Comparison of ENCODE assay signal across 13 cellular contexts in the genomic region with DNA sequence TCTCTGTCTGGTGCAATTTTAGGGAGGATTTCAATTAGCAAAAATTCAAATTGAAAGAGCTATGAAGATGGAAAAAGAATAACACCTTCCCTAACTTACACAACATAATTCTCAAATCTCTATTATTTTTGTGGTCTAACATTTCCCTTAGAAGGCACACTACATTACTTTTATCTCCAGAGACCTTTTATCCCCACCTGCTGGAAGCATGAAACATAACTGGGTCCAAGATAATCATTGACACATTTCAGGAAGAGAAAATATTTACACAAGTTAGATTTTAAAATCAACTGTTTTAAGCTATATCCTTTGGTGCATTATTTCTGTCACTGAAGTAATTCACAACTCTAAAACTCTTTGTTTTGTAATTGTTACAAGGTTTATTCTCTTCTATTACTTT.
DNase-seq lines count a peak whose midpoint lies in the region; ATAC-seq and TF ChIP-seq lines count a peak whose summit lies in the region.
"Had no signal": no experiment of that assay in that cellular context is flagged by ENCODE, and none has a peak within 500 bp of the region (broad histone marks: within the 10 kb centered on the region; RNA-seq: fewer than 3 reads in every experiment).

No MANE protein-coding gene starts in this region.

- H3K9me3 ChIP-seq in transverse colon, result no peaks in the 10 kb centered on the region

- no peaks in the 10 kb centered on the region for H3K36me3 ChIP-seq in transverse colon

- DNase-seq in NCI-H82 (lab: John Stamatoyannopoulos, UW) (peak; percentile 12), NCI-H82 treated with DMSO at 0.1 percent for 48 hours (lab: John Stamatoyannopoulos, UW; ENCODE audit: unreplicated experiment) (no peak), RPMI7951 (ENCODE audit: low read depth) (peak; percentile 28), fibroblast of pulmonary artery (ENCODE audit: low read depth) (peak; percentile 53), transverse colon (no peak), DMS153 (lab: John Stamatoyannopoulos, UW) (no peak)
- no peak for DNase-seq in NK-92 treated with Interleukin-12 subunit alpha and Interleukin-12 subunit beta, amount 100 ng/mL, for 24 hours (lab: John Stamatoyannopoulos, UW)
- DNase-seq: activated CD4-positive, alpha-beta T cell treated with anti-CD3 and anti-CD28 coated beads, Interleukin-2, amount 10 ng/mL, durations not matched to agents 24 days and 14 days; CD4-positive, alpha-beta memory T cell; central memory CD4-positive, alpha-beta T cell; stimulated activated CD4-positive, alpha-beta T cell treated with anti-CD3 and anti-CD28 coated beads, Interleukin-1b, Interleukin-23, amount 100 ng/mL, for 48 hours had no signal

- TF ChIP-seq CTCF in fibroblast of pulmonary artery (IDR thresholded peaks at IDR 0.05; ENCODE audit: low read length, missing control alignments) (peak; percentile 56), transverse colon (IDR thresholded peaks at IDR 0.05) (peak in 4 of 5 experiments; percentile 23 to 30 (median 26))

- intact Hi-C loops in transverse colon (cut with DNase I; ENCODE audit: low total_unique reads), result no loop called here

- no peaks in the 10 kb centered on the region for H3K27me3 ChIP-seq in transverse colon

- H3K4me3 ChIP-seq in fibroblast of pulmonary artery (replicated peaks; ENCODE audit: low read depth, low read length) (no peak overlapping the region), transverse colon (no peak overlapping the region)
- H3K4me3 ChIP-seq: lung had no signal

- no peak overlapping the region for H3K27ac ChIP-seq in transverse colon

- TF ChIP-seq POLR2A in transverse colon (IDR thresholded peaks at IDR 0.05), result no peak

- in situ Hi-C loops in transverse colon (cut with MboI; ENCODE audit: low pct_ligation_motif_present in 1 of 4, low pct_unique_long_range_greater_than_20kb in 1 of 4, low sequenced_read_pairs in 3 of 4), result no loop called here

- no peak for ATAC-seq in HG03378 (IDR thresholded peaks at IDR 0.05; ENCODE audit: unreplicated experiment)

- peaks cover 0 to 14% (median 2%) of the 10 kb centered on the region in 4 donors for H3K4me1 ChIP-seq in transverse colon

- no peak for TF ChIP-seq EP300 in transverse colon (IDR thresholded peaks at IDR 0.05; ENCODE audit: low read depth)

Comparison
In these comparisons a context has a peak if more than half of its experiments do, and no peak if none do; other contexts are left out.
1. DNase-seq: peak in NCI-H82 (single experiment), RPMI7951 (single experiment) and fibroblast of pulmonary artery (single experiment); none in NCI-H82 treated with DMSO at 0.1 percent for 48 hours (single experiment), transverse colon (single experiment), NK-92 treated with Interleukin-12 subunit alpha and Interleukin-12 subunit beta, amount 100 ng/mL, for 24 hours (single experiment) and DMS153 (single experiment).